Comparison of ENCODE assay signal across 25 cellular contexts in the genomic region with DNA sequence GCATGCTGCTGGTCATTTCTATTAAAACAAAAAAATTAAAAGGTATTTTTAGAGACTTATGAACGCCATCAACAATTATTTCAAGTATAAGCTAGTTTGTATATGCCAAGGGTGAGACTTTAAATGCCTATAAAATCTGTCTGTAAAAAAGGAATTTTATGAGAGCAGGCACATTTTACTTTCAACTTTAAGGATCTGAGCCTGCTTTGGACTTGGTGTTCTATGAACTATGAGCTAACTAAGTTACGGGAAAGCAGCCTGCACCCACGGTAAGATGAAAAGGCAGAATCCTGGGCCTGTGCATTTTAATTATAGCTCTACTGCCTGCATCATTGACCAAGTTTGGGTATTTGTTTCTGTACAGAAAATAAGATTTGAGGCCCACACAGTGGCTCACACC.
"Had no signal": no experiment of that assay in that cellular context is flagged by ENCODE, and none has a peak within 500 bp of the region (broad histone marks: within the 10 kb centered on the region; RNA-seq: fewer than 3 reads in every experiment).

No MANE protein-coding gene starts in this region.

- H3K36me3 ChIP-seq: brain microvascular endothelial cell, suprapubic skin had no signal

- H3K4me3 ChIP-seq: gastroesophageal sphincter, hepatocyte, suprapubic skin, tibial artery had no signal

- FAIRE-seq: astrocyte, endothelial cell of umbilical vein, TTC549 had no signal

- H3K27ac ChIP-seq: brain microvascular endothelial cell, gastroesophageal sphincter, hepatocyte, neutrophil, suprapubic skin, tibial artery had no signal

- H3K27me3 ChIP-seq: brain microvascular endothelial cell, gastroesophageal sphincter, hepatocyte, neutrophil, stomach, suprapubic skin, tibial artery had no signal

- DNase-seq: activated CD4-positive, alpha-beta memory T cell treated with anti-CD3 and anti-CD28 coated beads, Interleukin-2, amount 10 ng/mL, durations not matched to agents 7 days and 5 days; activated CD4-positive, alpha-beta T cell treated with anti-CD3 and anti-CD28 coated beads for 1 hour; activated CD4-positive, alpha-beta T cell treated with anti-CD3 and anti-CD28 coated beads, Interleukin-2, amount 10 ng/mL, durations not matched to agents 7 days and 5 days; activated CD8-positive, alpha-beta memory T cell treated with anti-CD3 and anti-CD28 coated beads, Interleukin-2, amount 50 U/mL, for 48 hours; activated gamma-delta T cell treated with Interleukin-2 at 50 U/mL for 16 hours; activated naive CD4-positive, alpha-beta T cell treated with anti-CD3 and anti-CD28 coated beads, Interleukin-2, amount 50 U/mL, for 16 hours; activated T-cell treated with anti-CD3 and anti-CD28 coated beads, Interleukin-2, amount 50 U/mL, for 24 hours; amniotic stem cell; brain microvascular endothelial cell; islet precursor cell; midbrain; stimulated activated CD4-positive, alpha-beta T cell treated with anti-CD3 and anti-CD28 coated beads, Interleukin-15, amount 100 ng/mL, for 24 hours; stimulated activated CD4-positive, alpha-beta T cell treated with anti-CD3 and anti-CD28 coated beads, Interleukin-2, amount 100 ng/mL, for 24 hours; stimulated activated naive B cell treated with anti-CD40 and anti-IgM and Interleukin-4, amounts not matched to agents 10 μg/mL and 1 μg/mL and 100 μg/mL, for 72 hours; stomach; SW 1271; T-helper 9 cell; tibial artery had no signal

- H3K79me2 ChIP-seq: hepatocyte had no signal

- H2AFZ ChIP-seq: hepatocyte had no signal

- H3K9me3 ChIP-seq: gastroesophageal sphincter, neutrophil, stomach, suprapubic skin, tibial artery had no signal

- H3K4me1 ChIP-seq: suprapubic skin had no signal

- ATAC-seq: gastroesophageal sphincter; stimulated activated naive B cell treated with anti-CD40 and anti-IgM and Interleukin-4, amounts not matched to agents 10 μg/mL and 1 μg/mL and 100 μg/mL, for 72 hours had no signal
